Comparison of ENCODE assay signal across 1 cellular context in genomic region chr11:94796863-94797262, GRCh38.
TF ChIP-seq lines count a peak whose summit lies in the region.

No MANE protein-coding gene starts in this region.

TF ChIP-seq in IMR-90, 13 proteins besides CTCF, POLR2A, EP300 and RAD21:
- TF ChIP-seq USF2 (IDR thresholded peaks at IDR 0.05; ENCODE audit: low read depth, low read length): no peak
- no peak for TF ChIP-seq BHLHE40 (IDR thresholded peaks at IDR 0.05; ENCODE audit: low read depth, low read length)
- TF ChIP-seq CEBPB (IDR thresholded peaks at IDR 0.05; ENCODE audit: low read depth, low read length): no peak
- TF ChIP-seq NFE2L2 (IDR thresholded peaks at IDR 0.05; ENCODE audit: low read depth, low read length): no peak
- no peak for TF ChIP-seq MAZ (IDR thresholded peaks at IDR 0.05; ENCODE audit: borderline replicate concordance, low read depth, low read length)
- no peak for TF ChIP-seq CHD1 (IDR thresholded peaks at IDR 0.05; ENCODE audit: low read depth, low read length)
- no peak for TF ChIP-seq RCOR1 (IDR thresholded peaks at IDR 0.05; ENCODE audit: insufficient replicate concordance, low read length)
- TF ChIP-seq ELK1 (IDR thresholded peaks at IDR 0.05; ENCODE audit: borderline replicate concordance, low read depth, low read length): no peak
- TF ChIP-seq RFX5 (IDR thresholded peaks at IDR 0.05; ENCODE audit: low read depth, low read length): no peak
- no peak for TF ChIP-seq SMC3 (IDR thresholded peaks at IDR 0.05; ENCODE audit: low read depth, low read length)
- no peak for TF ChIP-seq FOS (IDR thresholded peaks at IDR 0.05; ENCODE audit: low read depth, low read length)
